Comparison of ENCODE assay signal across 11 cellular contexts in the genomic region with DNA sequence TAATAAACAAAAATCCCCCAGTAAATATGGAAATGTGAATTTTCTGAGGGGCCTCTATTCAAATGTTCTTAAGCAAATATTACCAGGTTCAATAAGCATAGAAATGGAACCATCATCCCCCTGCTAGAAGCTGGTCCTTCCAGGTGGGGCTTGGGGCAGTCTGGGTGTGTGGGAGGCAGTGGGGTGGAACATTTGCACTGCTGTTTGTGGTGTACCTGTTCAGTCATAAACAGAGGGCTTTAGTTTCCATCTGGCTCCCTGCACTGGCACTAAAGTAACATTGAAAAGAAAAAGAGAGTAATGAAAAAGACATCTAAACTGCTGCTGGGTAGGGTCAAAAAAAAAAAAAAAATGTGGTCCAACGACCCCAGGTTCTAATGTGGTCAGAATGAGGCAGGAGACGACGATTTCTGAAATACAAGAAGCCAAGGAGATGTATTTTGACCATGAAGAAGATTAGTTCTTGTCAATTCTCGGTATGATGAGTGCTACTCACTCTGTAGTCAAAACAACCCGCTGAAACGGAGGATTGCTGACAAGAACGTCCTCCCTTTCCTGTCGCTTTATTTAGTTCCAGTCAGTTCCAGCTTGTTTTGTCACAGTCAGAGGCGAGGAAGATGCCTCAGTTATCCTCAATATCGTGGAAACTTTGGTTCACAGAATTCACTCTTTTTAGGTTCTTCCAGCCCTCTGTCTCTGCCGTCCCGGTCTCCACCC. TPM values are rescaled to one million over a fixed set of nuclear protein-coding genes. Genes with fewer than 3 reads are reported as not detected.
DNase-seq lines count a peak whose midpoint lies in the region; ATAC-seq and TF ChIP-seq lines count a peak whose summit lies in the region.
"Had no signal": no experiment of that assay in that cellular context is flagged by ENCODE, and none has a peak within 500 bp of the region (broad histone marks: within the 10 kb centered on the region; RNA-seq: fewer than 3 reads in every experiment).

No MANE protein-coding gene starts in this region.

- H3K27me3 ChIP-seq in endocrine pancreas (ENCODE audit: control insufficient read depth, insufficient read depth, low read length) (no peaks in the 10 kb centered on the region), gastrocnemius medialis (no peaks in the 10 kb centered on the region)

- DNase-seq in gastrocnemius medialis (no peak), posterior vena cava (ENCODE audit: low spot score) (no peak), DMS153 treated with DMSO at 0.1 percent for 48 hours (lab: John Stamatoyannopoulos, UW; ENCODE audit: unreplicated experiment) (no peak)
- DNase-seq: effector CD4-positive, alpha-beta T cell; left cardiac atrium; NCI-H2107 had no signal

- H3K4me3 ChIP-seq in endocrine pancreas (ENCODE audit: control insufficient read depth, insufficient read depth, low read length): no peak overlapping the region
- H3K4me3 ChIP-seq in gastrocnemius medialis: no peak overlapping the region

- in situ Hi-C loops in gastrocnemius medialis (cut with MboI; ENCODE audit: low sequenced_read_pairs in 4 of 4): no loop called here

- intact Hi-C loops in gastrocnemius medialis (cut with DNase I; ENCODE audit: low total_unique reads) (loop anchor here (5.0 kb wide), 2 partner anchors 92 to 118 kb away; no protein-coding TSS in a partner anchor), posterior vena cava (cut with DNase I) (no loop called here)

- H3K4me1 ChIP-seq in endocrine pancreas (ENCODE audit: control insufficient read depth, insufficient read depth, low read length) (peaks cover 9% of the 10 kb centered on the region), gastrocnemius medialis (no peaks in the 10 kb centered on the region)

- peak overlapping the region; percentile 4 for H3K9ac ChIP-seq in endocrine pancreas (ENCODE audit: control insufficient read depth, insufficient read depth, low read length)

- no peak for TF ChIP-seq POLR2A in gastrocnemius medialis (IDR thresholded peaks at IDR 0.05)

- H3K36me3 ChIP-seq in endocrine pancreas (ENCODE audit: control insufficient read depth, insufficient read depth, low read length): no peaks in the 10 kb centered on the region
- H3K36me3 ChIP-seq in gastrocnemius medialis: no peaks in the 10 kb centered on the region

- ATAC-seq in GM18873 (IDR thresholded peaks at IDR 0.05; ENCODE audit: low FRiP score, unreplicated experiment) (peak; percentile 62), GM21529 (IDR thresholded peaks at IDR 0.05; ENCODE audit: unreplicated experiment) (peak; percentile 69), HG03439 (IDR thresholded peaks at IDR 0.05; ENCODE audit: unreplicated experiment) (peak; percentile 60), gastrocnemius medialis (no peak)
- no peak for ATAC-seq in activated CD4-positive, CD25-positive, alpha-beta regulatory T cell treated with anti-CD3 and anti-CD28 coated beads, Interleukin-2, amount 50 U/mL, for 24 hours
- ATAC-seq: left cardiac atrium had no signal

- no peaks in the 10 kb centered on the region for H3K9me3 ChIP-seq in endocrine pancreas (ENCODE audit: control insufficient read depth, low read length)
- H3K9me3 ChIP-seq in gastrocnemius medialis: no peaks in the 10 kb centered on the region

- no peak overlapping the region for H3K27ac ChIP-seq in gastrocnemius medialis

- TF ChIP-seq CTCF in gastrocnemius medialis (IDR thresholded peaks at IDR 0.05 in 4 of 5, conservative IDR thresholded peaks at IDR 0.05 in 1 of 5): no peak

RNA-seq across cellular contexts. Expression of gene MANSC4, which starts 44.2 kb away (rescaled TPM):
- total RNA-seq in gastrocnemius medialis (not detected), posterior vena cava (not detected)
- total RNA-seq: left cardiac atrium had no signal

RNA-seq across cellular contexts. Expression of gene KLHL42, which starts 44.3 kb away (rescaled TPM):
- total RNA-seq in gastrocnemius medialis (1 to 10 TPM; 3.4 to 6.2 (median 4.4) TPM), posterior vena cava (10 to 100 TPM; 48.2 to 48.9 TPM)

Comparison
In these comparisons a context has a peak if more than half of its experiments do, and no peak if none do; other contexts are left out.
1. ATAC-seq: peak in GM18873 (single experiment), GM21529 (single experiment) and HG03439 (single experiment); none in gastrocnemius medialis (0 of 2) and activated CD4-positive, CD25-positive, alpha-beta regulatory T cell treated with anti-CD3 and anti-CD28 coated beads, Interleukin-2, amount 50 U/mL, for 24 hours (0 of 2).
2. RNA of gene KLHL42, which starts 44.3 kb away (total RNA-seq): 48.2 to 48.9 TPM in posterior vena cava; 3.4 to 6.2 TPM in gastrocnemius medialis; every median in the first group is over 4 times any median in the second.